ENCODE assay signal across 30 cellular contexts in the genomic region with DNA sequence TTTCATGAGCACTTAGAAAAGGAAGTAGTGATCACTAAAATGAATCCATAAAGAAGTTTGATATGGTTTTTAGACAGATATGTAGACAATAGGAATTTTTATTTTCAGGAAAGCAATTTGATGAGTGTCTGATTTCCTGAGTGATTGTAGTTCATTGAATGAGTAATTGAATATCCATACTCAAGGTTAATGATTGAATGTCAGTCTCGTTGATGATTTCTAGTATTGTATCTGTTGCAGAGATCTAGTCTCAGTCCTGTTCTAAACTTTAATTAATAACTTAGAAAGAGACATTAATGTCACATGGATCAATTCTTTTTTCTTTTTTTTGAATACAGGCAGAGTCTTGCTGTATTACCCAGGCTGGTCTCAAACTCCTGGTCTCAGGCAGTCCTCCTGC.
"Had no signal": no experiment of that assay in that cellular context is flagged by ENCODE, and none has a peak within 500 bp of the region (broad histone marks: within the 10 kb centered on the region; RNA-seq: fewer than 3 reads in every experiment).

No MANE protein-coding gene starts in this region.

- FAIRE-seq: frontal cortex had no signal

- ATAC-seq: activated CD4-positive, alpha-beta T cell treated with anti-CD3 and anti-CD28 coated beads for 36 hours; activated CD8-positive, alpha-beta memory T cell treated with anti-CD3 and anti-CD28 coated beads, Interleukin-2, amount 10 ng/mL, durations not matched to agents 7 days and 5 days; activated CD8-positive, alpha-beta T cell treated with anti-CD3 and anti-CD28 coated beads, Interleukin-2, amount 10 ng/mL, durations not matched to agents 7 days and 5 days; activated naive CD8-positive, alpha-beta T cell treated with anti-CD3 and anti-CD28 coated beads, Interleukin-2, amount 50 U/mL, for 24 hours; esophagus mucosa; T-helper 17 cell had no signal

- DNase-seq: activated CD4-positive, alpha-beta memory T cell treated with anti-CD3 and anti-CD28 coated beads for 36 hours; activated CD4-positive, alpha-beta T cell treated with anti-CD3 and anti-CD28 coated beads for 36 hours; activated CD4-positive, alpha-beta T cell treated with anti-CD3 and anti-CD28 coated beads, Interleukin-2, amount 10 ng/mL, durations not matched to agents 24 days and 14 days; activated CD4-positive, CD25-positive, alpha-beta regulatory T cell; activated CD4-positive, CD25-positive, alpha-beta regulatory T cell treated with anti-CD3 and anti-CD28 coated beads, Interleukin-2, amount 50 U/mL, for 72 hours; activated CD8-positive, alpha-beta memory T cell treated with anti-CD3 and anti-CD28 coated beads, Interleukin-2, amount 10 ng/mL, durations not matched to agents 7 days and 5 days; activated CD8-positive, alpha-beta memory T cell treated with anti-CD3 and anti-CD28 coated beads, Interleukin-2, amount 50 U/mL, for 4 hours; activated CD8-positive, alpha-beta T cell treated with anti-CD3 and anti-CD28 coated beads, Interleukin-2, amount 10 ng/mL, durations not matched to agents 7 days and 5 days; activated effector memory CD4-positive, alpha-beta T cell treated with anti-CD3 and anti-CD28 coated beads, Interleukin-2, amount 50 U/mL, for 16 hours; activated naive CD4-positive, alpha-beta T cell treated with anti-CD3 and anti-CD28 coated beads for 36 hours; activated naive CD8-positive, alpha-beta T cell treated with anti-CD3 and anti-CD28 coated beads for 36 hours; activated naive CD8-positive, alpha-beta T cell treated with anti-CD3 and anti-CD28 coated beads, Interleukin-2, amount 50 U/mL, for 24 hours; activated T-cell treated with anti-CD3 and anti-CD28 coated beads, Interleukin-2, amount 50 U/mL, for 1 hour; activated T-cell treated with anti-CD3 and anti-CD28 coated beads, Interleukin-2, amount 50 U/mL, for 48 hours; adrenal gland; amygdala; central memory CD4-positive, alpha-beta T cell; cerebellar nuclear complex; colonic mucosa; dorsolateral prefrontal cortex; effector memory CD4-positive, alpha-beta T cell; endodermal cell; foreskin fibroblast; glutamatergic neuron; T-helper 1 cell; T-helper 17 cell; T1000; WERI-Rb-1 had no signal
